In genomic region chr17:38852771-38853291, GRCh38 we compare ENCODE assay signal across 1 cellular context.
TF ChIP-seq lines count a peak whose summit lies in the region.

No MANE protein-coding gene starts in this region.

TF ChIP-seq in HepG2, 621 proteins besides CTCF, POLR2A, EP300 and RAD21:
- TF ChIP-seq, protein P1, sequence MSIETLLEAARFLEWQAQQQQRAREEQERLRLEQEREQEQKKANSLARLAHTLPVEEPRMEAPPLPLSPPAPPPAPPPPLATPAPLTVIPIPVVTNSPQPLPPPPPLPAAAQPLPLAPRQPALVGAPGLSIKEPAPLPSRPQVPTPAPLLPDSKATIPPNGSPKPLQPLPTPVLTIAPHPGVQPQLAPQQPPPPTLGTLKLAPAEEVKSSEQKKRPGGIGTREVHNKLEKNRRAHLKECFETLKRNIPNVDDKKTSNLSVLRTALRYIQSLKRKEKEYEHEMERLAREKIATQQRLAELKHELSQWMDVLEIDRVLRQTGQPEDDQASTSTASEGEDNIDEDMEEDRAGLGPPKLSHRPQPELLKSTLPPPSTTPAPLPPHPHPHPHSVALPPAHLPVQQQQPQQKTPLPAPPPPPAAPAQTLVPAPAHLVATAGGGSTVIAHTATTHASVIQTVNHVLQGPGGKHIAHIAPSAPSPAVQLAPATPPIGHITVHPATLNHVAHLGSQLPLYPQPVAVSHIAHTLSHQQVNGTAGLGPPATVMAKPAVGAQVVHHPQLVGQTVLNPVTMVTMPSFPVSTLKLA (IDR thresholded peaks at IDR 0.05) = no peak
- TF ChIP-seq NFAT5 (CRISPR knock-in tag; IDR thresholded peaks at IDR 0.05) = 0 out of 2 replicates have a peak, but pooled peaks have one; percentile 2
- peak; percentile 87 for TF ChIP-seq RBM22 (optimal IDR thresholded peaks at IDR 0.05; ENCODE audit: low read length)
- peak; percentile 22; the same call in 1 of the 2 replicates for TF ChIP-seq SIN3A (IDR thresholded peaks at IDR 0.05; ENCODE audit: borderline replicate concordance, low read depth, low read length)
- TF ChIP-seq POLR2AphosphoS5 (IDR thresholded peaks at IDR 0.05; ENCODE audit: low read depth, low read length) = peak; percentile 28; the same call in 1 of the 2 replicates
- peak; percentile 46; the same call in 1 of the 2 replicates for TF ChIP-seq SSRP1 (CRISPR knock-in tag; IDR thresholded peaks at IDR 0.05)
- TF ChIP-seq KDM5A (IDR thresholded peaks at IDR 0.05; ENCODE audit: borderline replicate concordance, low read length) = peak; percentile 12; the same call in 1 of the 2 replicates
- no peak for TF ChIP-seq MAZ (IDR thresholded peaks at IDR 0.05; ENCODE audit: borderline replicate concordance, low read depth, low read length)
- peak; percentile 49 for TF ChIP-seq MAZ (CRISPR knock-in tag; IDR thresholded peaks at IDR 0.05; ENCODE audit: low read depth)
- TF ChIP-seq ZNF441 (CRISPR knock-in tag; IDR thresholded peaks at IDR 0.05; ENCODE audit: borderline replicate concordance) = 0 out of 2 replicates have a peak, but pooled peaks have one; percentile 65
- TF ChIP-seq KLF15 (CRISPR knock-in tag; IDR thresholded peaks at IDR 0.05; ENCODE audit: borderline replicate concordance) = 0 out of 2 replicates have a peak, but pooled peaks have one; percentile 15
- TF ChIP-seq ZNF274 (CRISPR knock-in tag; IDR thresholded peaks at IDR 0.05) = no peak
- 0 out of 2 replicates have a peak, but pooled peaks have one; percentile 44 for TF ChIP-seq CHCHD3 (CRISPR knock-in tag; IDR thresholded peaks at IDR 0.05)
- TF ChIP-seq ZNF33A (CRISPR knock-in tag; IDR thresholded peaks at IDR 0.05; ENCODE audit: borderline replicate concordance) = 0 out of 2 replicates have a peak, but pooled peaks have one; percentile 12
- TF ChIP-seq ZNF605 (CRISPR knock-in tag; IDR thresholded peaks at IDR 0.05) = peak; percentile 38
- TF ChIP-seq ZNF235 (CRISPR knock-in tag; IDR thresholded peaks at IDR 0.05; ENCODE audit: borderline replicate concordance) = peak; percentile 1; the same call in 1 of the 2 replicates
- TF ChIP-seq PAX8 (CRISPR knock-in tag; IDR thresholded peaks at IDR 0.05; ENCODE audit: borderline replicate concordance) = no peak
